Comparison of ENCODE assay signal across 18 cellular contexts in genomic region chr2:52456759-52457377, GRCh38.
A peak's percentile ranks its signal among the peaks of the same experiment; 100 is the strongest.
DNase-seq lines count a peak whose midpoint lies in the region; ATAC-seq, FAIRE-seq and TF ChIP-seq lines count a peak whose summit lies in the region.
"Had no signal": no experiment of that assay in that cellular context is flagged by ENCODE, and none has a peak within 500 bp of the region (broad histone marks: within the 10 kb centered on the region; RNA-seq: fewer than 3 reads in every experiment).

No MANE protein-coding gene starts in this region.

- DNase-seq in GM12891 (ENCODE audit: insufficient read length, low spot score) (no peak), HuH-7 (ENCODE audit: low spot score) (peak; percentile 2), brain microvascular endothelial cell (no peak), mesendoderm (peak; percentile 70), midbrain (lab: John Stamatoyannopoulos, UW) (no peak), G401 (ENCODE audit: low spot score) (no peak), SJCRH30 (no peak)
- DNase-seq: CD8-positive, alpha-beta T cell; NCI-H1092 treated with DMSO at 0.1 percent for 48 hours; NCI-H2081 treated with DMSO at 0.1 percent for 48 hours; NCI-H2227 treated with DMSO at 0.1 percent for 48 hours; NCI-H524 treated with DMSO at 0.1 percent for 48 hours; Peyer's patch had no signal

- WGBS in mesendoderm (ENCODE audit: extremely low coverage, insufficient coverage, low lambda C conversion rate) = no CpG with 5 or more reads among the region's 2 CpGs

- H2BK15ac ChIP-seq in mesendoderm (replicated peaks; ENCODE audit: low read depth) = peak overlapping the region; percentile 88

- H3K4me1 ChIP-seq in mesendoderm (ENCODE audit: control insufficient read depth, low read depth, low read length) (peaks cover 2% of the 10 kb centered on the region), SJCRH30 (no peaks in the 10 kb centered on the region)
- H3K4me1 ChIP-seq: BLaER1, Peyer's patch had no signal

- H3K27ac ChIP-seq in brain microvascular endothelial cell (no peak overlapping the region), mesendoderm (ENCODE audit: low read depth, low read length) (no peak overlapping the region), SJCRH30 (no peak overlapping the region)
- H3K27ac ChIP-seq: BLaER1, KMS-11, Peyer's patch, SK-N-MC had no signal

- no peaks in the 10 kb centered on the region for H3K9me3 ChIP-seq in SJCRH30 (replicated peaks)
- H3K9me3 ChIP-seq: BLaER1, Peyer's patch had no signal

- H2AK5ac ChIP-seq in mesendoderm (ENCODE audit: low read length) = no peak overlapping the region

- in situ Hi-C loops in brain microvascular endothelial cell (cut with HindIII; ENCODE audit: low pct_ligation_motif_present, low sequenced_read_pairs) (no loop called here), G401 (cut with HindIII; ENCODE audit: low sequenced_read_pairs) (no loop called here)

- H2BK120ac ChIP-seq in mesendoderm (ENCODE audit: low read depth, low read length) = no peak overlapping the region

- H3K23ac ChIP-seq in mesendoderm (ENCODE audit: low read length) = no peak overlapping the region

- peak; percentile 8 for TF ChIP-seq CTCF in brain microvascular endothelial cell (IDR thresholded peaks at IDR 0.05; ENCODE audit: low read depth, low read length, missing control alignments)

- no peak overlapping the region for H3K4me3 ChIP-seq in brain microvascular endothelial cell (ENCODE audit: low read depth, low read length)
- no peak overlapping the region for H3K4me3 ChIP-seq in mesendoderm (ENCODE audit: low read length)
- no peak overlapping the region for H3K4me3 ChIP-seq in SJCRH30
- H3K4me3 ChIP-seq: BLaER1, Peyer's patch, SK-N-MC had no signal

- H3K27me3 ChIP-seq in brain microvascular endothelial cell (replicated peaks) (no peaks in the 10 kb centered on the region), mesendoderm (ENCODE audit: insufficient read depth, low read length, poor library complexity) (no peaks in the 10 kb centered on the region), SJCRH30 (no peaks in the 10 kb centered on the region)
- H3K27me3 ChIP-seq: BLaER1, Peyer's patch had no signal

- no peak overlapping the region for H3K4me2 ChIP-seq in mesendoderm (ENCODE audit: low read length)
- H3K4me2 ChIP-seq: BLaER1, KMS-11 had no signal

- H3K79me1 ChIP-seq in mesendoderm (ENCODE audit: low read length) = no peaks in the 10 kb centered on the region

- no peak overlapping the region for H3K9ac ChIP-seq in mesendoderm (ENCODE audit: low read length)
- H3K9ac ChIP-seq: BLaER1, KMS-11 had no signal

- H2BK5ac ChIP-seq in mesendoderm (ENCODE audit: low read length) = no peak overlapping the region

- no peak overlapping the region for H3K4ac ChIP-seq in mesendoderm (ENCODE audit: low read depth, low read length)

- H4K8ac ChIP-seq in mesendoderm (ENCODE audit: low read depth, low read length) = no peak overlapping the region

- no peaks in the 10 kb centered on the region for H3K79me2 ChIP-seq in mesendoderm (ENCODE audit: control insufficient read depth, insufficient read depth, low read length)

- H3K18ac ChIP-seq in mesendoderm (ENCODE audit: low read length) = no peak overlapping the region

- no peaks in the 10 kb centered on the region for H3K36me3 ChIP-seq in brain microvascular endothelial cell (replicated peaks)
- H3K36me3 ChIP-seq in mesendoderm (ENCODE audit: control insufficient read depth, insufficient read depth, low read length) = no peaks in the 10 kb centered on the region
- no peaks in the 10 kb centered on the region for H3K36me3 ChIP-seq in SJCRH30
- H3K36me3 ChIP-seq: BLaER1, Peyer's patch had no signal

- H4K5ac ChIP-seq in mesendoderm (ENCODE audit: low read length) = no peak overlapping the region

- ATAC-seq in HG03095 (IDR thresholded peaks at IDR 0.05; ENCODE audit: unreplicated experiment) = no peak
- ATAC-seq: CD8-positive, alpha-beta T cell; Right ventricle myocardium inferior had no signal

- FAIRE-seq in GM12891 (lab: Jason Lieb, UNC) = no peak

- no peak overlapping the region for H3K56ac ChIP-seq in mesendoderm (ENCODE audit: low read length)

- no peak for TF ChIP-seq POLR2A in GM12891 (IDR thresholded peaks at IDR 0.05; ENCODE audit: low read depth, low read length)

TF ChIP-seq in GM12891, 5 proteins besides CTCF, POLR2A, EP300 and RAD21:
- TF ChIP-seq POLR2AphosphoS5 (IDR thresholded peaks at IDR 0.05; ENCODE audit: low read depth, low read length) = no peak
- no peak for TF ChIP-seq TAF1 (IDR thresholded peaks at IDR 0.05; ENCODE audit: low read depth, low read length)
- TF ChIP-seq POU2F2 (IDR thresholded peaks at IDR 0.05; ENCODE audit: low read depth, low read length) = no peak
- peak; percentile 46 for TF ChIP-seq SPI1 (IDR thresholded peaks at IDR 0.05; ENCODE audit: low read depth, low read length)

Comparison
In these comparisons a context has a peak if more than half of its experiments do, and no peak if none do; other contexts are left out.
1. DNase-seq: peak in HuH-7 (single experiment) and mesendoderm (single experiment); none in GM12891 (single experiment), brain microvascular endothelial cell (single experiment), midbrain (single experiment), G401 (single experiment) and SJCRH30 (0 of 2).